ENCODE assay signal across 8 cellular contexts in genomic region chr17:50064253-50064991, GRCh38. TPM values are rescaled to one million over a fixed set of nuclear protein-coding genes. Genes with fewer than 3 reads are reported as not detected.
DNase-seq lines count a peak whose midpoint lies in the region; ATAC-seq, FAIRE-seq and TF ChIP-seq lines count a peak whose summit lies in the region.

No MANE protein-coding gene starts in this region.

- POLR2A ChIA-PET in K562 (lab: Yijun Ruan, JAX): interaction anchor here (0.6 to 1.3 kb wide), 3 partner anchors 12 to 36 kb away, joined by 3 to 5 read pairs (median 4); no protein-coding TSS in a partner anchor

- no peak for TF ChIP-seq POLR2A in K562 (conservative IDR thresholded peaks at IDR 0.05)

- no peaks in the 10 kb centered on the region for H3K36me3 ChIP-seq in K562 (ENCODE audit: control insufficient read depth, insufficient read depth, low read length)

- no peaks in the 10 kb centered on the region for H3K79me2 ChIP-seq in K562 (ENCODE audit: control insufficient read depth, insufficient read depth, low read length)

- H3K27ac ChIP-seq in K562 (ENCODE audit: extremely low read depth, low read depth, low read length) (no peak overlapping the region), temporal lobe (ENCODE audit: low read depth, low read length) (peak overlapping the region; percentile 61)

- no peak overlapping the region for H3K4me2 ChIP-seq in K562 (ENCODE audit: insufficient read depth, low read length)

- peaks cover 3% of the 10 kb centered on the region; the same call in 1 of the 2 replicates for H4K20me1 ChIP-seq in K562 (replicated peaks; ENCODE audit: control insufficient read depth, insufficient read depth, low read length)

- no peak overlapping the region for H3K4me3 ChIP-seq in K562

- no peaks in the 10 kb centered on the region for H3K9me3 ChIP-seq in K562 (replicated peaks; ENCODE audit: control insufficient read depth, insufficient read depth, low read depth, low read length)

- H3K9ac ChIP-seq in K562 (ENCODE audit: insufficient read depth in 1 of 2, low read depth in 2 of 2, low read length in 2 of 2): peak overlapping the region in 1 of 2 experiments; percentile 10; a peak in 1 of 4 replicates

- FAIRE-seq in K562 (lab: Jason Lieb, UNC): no peak

- no peak for TF ChIP-seq RAD21 in K562 (CRISPR knock-in tag; conservative IDR thresholded peaks at IDR 0.05 in 1 of 2, IDR thresholded peaks at IDR 0.05 in 1 of 2)

- H3K9me1 ChIP-seq in K562 (ENCODE audit: control insufficient read depth, insufficient read depth, low read length): no peaks in the 10 kb centered on the region

- H3K4me1 ChIP-seq in K562 (replicated peaks in 1 of 2; ENCODE audit: control insufficient read depth in 2 of 2, insufficient read depth in 2 of 2, low read length in 2 of 2): peaks cover 0 to 4% of the 10 kb centered on the region in 2 experiments; a peak in 1 of 5 replicates

- intact Hi-C loops in K562 (cut with micrococcal nuclease): no loop called here

- DNase-seq in HPDE6-E6E7 (ENCODE audit: extremely low spot score) (peak; percentile 90), K562 (ENCODE audit: extremely low read depth in 1 of 4, low spot score in 3 of 4) (peak; percentile 21 to 56 (median 28)), kidney tubule cell (ENCODE audit: low spot score) (peak; percentile 97), RPMI8226 (no peak), NCI-H446 treated with DMSO at 0.1 percent for 48 hours (lab: John Stamatoyannopoulos, UW) (no peak), NCI-H2171 (lab: John Stamatoyannopoulos, UW) (no peak)
- no peak for DNase-seq in activated naive CD4-positive, alpha-beta T cell treated with anti-CD3 and anti-CD28 coated beads, Interleukin-2, amount 50 U/mL, for 16 hours

- no peak for TF ChIP-seq EP300 in K562 (IDR thresholded peaks at IDR 0.05; ENCODE audit: low read length)

- in situ Hi-C loops in K562 (cut with MboI): no loop called here

- no TSS peak for BruUV-seq in K562 (replicated peaks; lab: Mats Ljungman, UMichigan)

- no peak overlapping the region for H2AFZ ChIP-seq in K562 (ENCODE audit: low read depth, low read length)

- CTCF ChIA-PET in K562 (lab: Yijun Ruan, JAX; ENCODE audit: low intra/inter-chr PET ratio): no interaction called here

- H3K27me3 ChIP-seq in K562 (ENCODE audit: control insufficient read depth in 2 of 2, insufficient read depth in 2 of 2, low read length in 2 of 2): peaks cover 6 to 24% of the 10 kb centered on the region in 2 experiments

- 3% methylated on average over 16 of the region's 20 CpGs for WGBS in K562 (ENCODE audit: insufficient coverage, low coverage, missing lambda C conversion rate)

- TF ChIP-seq CTCF in K562 (IDR thresholded peaks at IDR 0.05 in 2 of 3, conservative IDR thresholded peaks at IDR 0.05 in 1 of 3; ENCODE audit: insufficient read depth in 2 of 3, low read depth in 1 of 3, low read length in 3 of 3): no peak

- peak; percentile 49 for ATAC-seq in K562

TF ChIP-seq in K562, 482 proteins besides CTCF, POLR2A, EP300 and RAD21 (continues in another document):
- no peak for TF ChIP-seq SP1 (CRISPR knock-in tag; IDR thresholded peaks at IDR 0.05)
- TF ChIP-seq ZNF354B (CRISPR knock-in tag; IDR thresholded peaks at IDR 0.05): no peak
- no peak for TF ChIP-seq GATAD2A (IDR thresholded peaks at IDR 0.05)
- TF ChIP-seq RHOXF2B (CRISPR knock-in tag; conservative IDR thresholded peaks at IDR 0.05): no peak
- TF ChIP-seq JUND (IDR thresholded peaks at IDR 0.05; ENCODE audit: borderline replicate concordance, low read depth, low read length): peak; percentile 46; the same call in 1 of the 2 replicates
- no peak for TF ChIP-seq JUND (tag; IDR thresholded peaks at IDR 0.05; ENCODE audit: borderline replicate concordance, low read depth, low read length)
- TF ChIP-seq, protein P1, sequence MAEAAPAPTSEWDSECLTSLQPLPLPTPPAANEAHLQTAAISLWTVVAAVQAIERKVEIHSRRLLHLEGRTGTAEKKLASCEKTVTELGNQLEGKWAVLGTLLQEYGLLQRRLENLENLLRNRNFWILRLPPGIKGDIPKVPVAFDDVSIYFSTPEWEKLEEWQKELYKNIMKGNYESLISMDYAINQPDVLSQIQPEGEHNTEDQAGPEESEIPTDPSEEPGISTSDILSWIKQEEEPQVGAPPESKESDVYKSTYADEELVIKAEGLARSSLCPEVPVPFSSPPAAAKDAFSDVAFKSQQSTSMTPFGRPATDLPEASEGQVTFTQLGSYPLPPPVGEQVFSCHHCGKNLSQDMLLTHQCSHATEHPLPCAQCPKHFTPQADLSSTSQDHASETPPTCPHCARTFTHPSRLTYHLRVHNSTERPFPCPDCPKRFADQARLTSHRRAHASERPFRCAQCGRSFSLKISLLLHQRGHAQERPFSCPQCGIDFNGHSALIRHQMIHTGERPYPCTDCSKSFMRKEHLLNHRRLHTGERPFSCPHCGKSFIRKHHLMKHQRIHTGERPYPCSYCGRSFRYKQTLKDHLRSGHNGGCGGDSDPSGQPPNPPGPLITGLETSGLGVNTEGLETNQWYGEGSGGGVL (CRISPR knock-in tag; IDR thresholded peaks at IDR 0.05): no peak
- TF ChIP-seq EGR1 (conservative IDR thresholded peaks at IDR 0.05): peak; percentile 78
- TF ChIP-seq CHD4 (IDR thresholded peaks at IDR 0.05; ENCODE audit: insufficient read depth, insufficient replicate concordance, low read depth, low read length, poor library complexity, severe bottlenecking): no peak
- TF ChIP-seq SPI1 (IDR thresholded peaks at IDR 0.05; ENCODE audit: borderline replicate concordance, low read depth, low read length): peak; percentile 20; the same call in 1 of the 2 replicates
- no peak for TF ChIP-seq ZNF253 (CRISPR knock-in tag; conservative IDR thresholded peaks at IDR 0.05)
- no peak for TF ChIP-seq CHCHD3 (CRISPR knock-in tag; IDR thresholded peaks at IDR 0.05)
- TF ChIP-seq ZNF263 (CRISPR knock-in tag; IDR thresholded peaks at IDR 0.05; ENCODE audit: borderline replicate concordance): peak; percentile 27; the same call in 1 of the 2 replicates
- TF ChIP-seq E4F1 (CRISPR knock-in tag; IDR thresholded peaks at IDR 0.05; ENCODE audit: borderline replicate concordance): no peak

RNA-seq across cellular contexts. Expression of gene ITGA3, which starts 8.5 kb away (rescaled TPM):
- 0.19 and 1.1 TPM in 2 replicates for total RNA-seq in K562 (2011; cell fraction: chromatin; rRNA removed; ENCODE audit: low replicate concordance)
- 1.1 and 4.2 TPM in 2 replicates for total RNA-seq in K562 (2011; cell fraction: nucleolus; rRNA removed)
- total RNA-seq in K562 (2011; cell fraction: nucleoplasm; rRNA removed): 0.51 and 1.1 TPM in 2 replicates
- 0.05 and 0.20 TPM in 2 replicates for total RNA-seq in K562 (2014; rRNA removed)
- total RNA-seq in K562 (2014; rRNA removed; fragmentation: Illumina TruSeq; extraction: Trizol): 0.10 and 0.33 TPM in 2 replicates
- 0.11 and 0.14 TPM in 2 replicates for total RNA-seq in K562 (2015; rRNA removed; fragmentation: Illumina TruSeq; extraction: Trizol)
- total RNA-seq in K562 (2021): 0.75 and 1.3 TPM in 2 replicates
- 0.15 and 0.16 TPM in 2 replicates for polyA plus RNA-seq in K562 (2011; rRNA removed)
- polyA plus RNA-seq in K562 (2011; cell fraction: cytosol; rRNA removed): 0.13 and 0.30 TPM in 2 replicates
- 0.86 and 1.1 TPM in 2 replicates for polyA plus RNA-seq in K562 (2011; cell fraction: nucleus; rRNA removed)
- polyA plus RNA-seq in K562 (2012): 0.35 and 1.4 TPM in 2 replicates
- 0.13 and 0.24 TPM in 2 replicates for polyA plus RNA-seq in K562 (2014; fragmentation: Illumina TruSeq; extraction: Trizol)
- polyA plus RNA-seq in K562 (2014; fragmentation: Nextera tagmentation; extraction: Ambion mirVana): not detected
- 0.03 TPM in 2 replicates for polyA plus RNA-seq in K562 (2014; rRNA removed)
- 1.1 TPM in 1 of 2 replicates, not detected in the other for polyA minus RNA-seq in K562 (2011; rRNA and poly(A)+ RNA removed)
- polyA minus RNA-seq in K562 (2011; cell fraction: cytosol; rRNA and poly(A)+ RNA removed): 0.19 and 2.6 TPM in 2 replicates
- polyA minus RNA-seq in K562 (2011; cell fraction: nucleus; rRNA and poly(A)+ RNA removed): 0.56 and 0.67 TPM in 2 replicates
- 17.2 TPM for total RNA-seq in temporal lobe

RNA-seq across cellular contexts. Expression of gene PDK2, which starts 30.7 kb away (rescaled TPM):
- total RNA-seq in K562 (2011; cell fraction: chromatin; rRNA removed; ENCODE audit: low replicate concordance): 1.4 and 4.1 TPM in 2 replicates
- total RNA-seq in K562 (2011; cell fraction: nucleolus; rRNA removed): 1.1 and 3.0 TPM in 2 replicates
- 0.37 and 0.53 TPM in 2 replicates for total RNA-seq in K562 (2011; cell fraction: nucleoplasm; rRNA removed)
- total RNA-seq in K562 (2014; rRNA removed) (1.00 and 1.5 TPM in 2 replicates), K562 (2014; rRNA removed; fragmentation: Illumina TruSeq; extraction: Trizol) (0.38 and 0.87 TPM in 2 replicates), K562 (2015; rRNA removed; fragmentation: Illumina TruSeq; extraction: Trizol) (1.2 and 1.4 TPM in 2 replicates), K562 (2021) (1.9 and 2.5 TPM in 2 replicates), temporal lobe (11.1 TPM)
- polyA plus RNA-seq in K562 (2011; rRNA removed) (1.8 and 5.3 TPM in 2 replicates), K562 (2014; fragmentation: Illumina TruSeq; extraction: Trizol) (2.0 and 2.7 TPM in 2 replicates), K562 (2014; fragmentation: Nextera tagmentation; extraction: Ambion mirVana) (under 1 TPM; 0.03 to 0.08 TPM), K562 (2014; rRNA removed) (1.5 and 2.6 TPM in 2 replicates)
- 3.7 and 10.5 TPM in 2 replicates for polyA plus RNA-seq in K562 (2011; cell fraction: cytosol; rRNA removed)
- polyA plus RNA-seq in K562 (2011; cell fraction: nucleus; rRNA removed): 4.9 and 5.8 TPM in 2 replicates
- polyA plus RNA-seq in K562 (2012): 2.6 and 5.2 TPM in 2 replicates
- polyA minus RNA-seq in K562 (2011; rRNA and poly(A)+ RNA removed): 3.0 and 4.2 TPM in 2 replicates
- polyA minus RNA-seq in K562 (2011; cell fraction: cytosol; rRNA and poly(A)+ RNA removed): 3.3 and 9.3 TPM in 2 replicates
- polyA minus RNA-seq in K562 (2011; cell fraction: nucleus; rRNA and poly(A)+ RNA removed): 1.6 and 1.8 TPM in 2 replicates

Comparison
In these comparisons a context has a peak if more than half of its experiments do, and no peak if none do; other contexts are left out.
1. DNase-seq: peak in HPDE6-E6E7 (single experiment), K562 (4 of 4) and kidney tubule cell (single experiment); none in RPMI8226 (single experiment), NCI-H446 treated with DMSO at 0.1 percent for 48 hours (single experiment), activated naive CD4-positive, alpha-beta T cell treated with anti-CD3 and anti-CD28 coated beads, Interleukin-2, amount 50 U/mL, for 16 hours (single experiment) and NCI-H2171 (single experiment).